In genomic region chr4:1810765-1811164, GRCh38 we compare ENCODE assay signal across 26 cellular contexts. TPM values are rescaled to one million over a fixed set of nuclear protein-coding genes. Genes with fewer than 3 reads are reported as not detected.
"Had no signal": no experiment of that assay in that cellular context is flagged by ENCODE, and none has a peak within 500 bp of the region (broad histone marks: within the 10 kb centered on the region; RNA-seq: fewer than 3 reads in every experiment).

No MANE protein-coding gene starts in this region.

- H3K4me1 ChIP-seq: colonic mucosa, esophagus muscularis mucosa, foreskin keratinocyte, gastroesophageal sphincter, lower lobe of right lung, psoas muscle, suprapubic skin, uterus had no signal

- H3K9me3 ChIP-seq: colonic mucosa, esophagus muscularis mucosa, gastroesophageal sphincter, heart left ventricle, lower lobe of right lung, ovary, psoas muscle, suprapubic skin, transverse colon, upper lobe of right lung, uterus had no signal

- H3K79me2 ChIP-seq: hepatocyte had no signal

- H3K27me3 Mint-ChIP-seq: dendritic cell treated with granulocyte-macrophage colony-stimulating factor and Interleukin-4, amounts not matched to agents 40 ng/mL and 50 ng/mL, for 4 days; naive thymus-derived CD8-positive, alpha-beta T cell; stimulated activated naive B cell treated with anti-CD40 and anti-IgM and Interleukin-4, amounts not matched to agents 10 μg/mL and 1 μg/mL and 100 μg/mL, for 72 hours; stimulated activated naive CD8-positive, alpha-beta T cell treated with anti-CD3 and anti-CD28 coated beads, Interleukin-15, amount 100 ng/mL, for 72 hours had no signal

- H3K27ac Mint-ChIP-seq: dendritic cell treated with granulocyte-macrophage colony-stimulating factor and Interleukin-4, amounts not matched to agents 40 ng/mL and 50 ng/mL, for 4 days; naive thymus-derived CD8-positive, alpha-beta T cell; nephron progenitor cell; stimulated activated naive B cell treated with anti-CD40 and anti-IgM and Interleukin-4, amounts not matched to agents 10 μg/mL and 1 μg/mL and 100 μg/mL, for 72 hours; stimulated activated naive CD8-positive, alpha-beta T cell treated with anti-CD3 and anti-CD28 coated beads, Interleukin-15, amount 100 ng/mL, for 72 hours had no signal

- H3K4me3 Mint-ChIP-seq: dendritic cell treated with granulocyte-macrophage colony-stimulating factor and Interleukin-4, amounts not matched to agents 40 ng/mL and 50 ng/mL, for 4 days; endodermal cell; naive thymus-derived CD8-positive, alpha-beta T cell; nephron progenitor cell; stimulated activated naive B cell treated with anti-CD40 and anti-IgM and Interleukin-4, amounts not matched to agents 10 μg/mL and 1 μg/mL and 100 μg/mL, for 72 hours; stimulated activated naive CD8-positive, alpha-beta T cell treated with anti-CD3 and anti-CD28 coated beads, Interleukin-15, amount 100 ng/mL, for 72 hours had no signal

- H2AFZ ChIP-seq: hepatocyte had no signal

- H3K4me1 Mint-ChIP-seq: endodermal cell; nephron progenitor cell; stimulated activated naive CD8-positive, alpha-beta T cell treated with anti-CD3 and anti-CD28 coated beads, Interleukin-15, amount 100 ng/mL, for 72 hours had no signal

- DNase-seq: colonic mucosa; effector CD8-positive, alpha-beta T cell; kidney glomerular epithelial cell; left ventricle myocardium superior; lower lobe of right lung; nephron progenitor cell; occipital lobe; ovary; posterior cingulate gyrus; psoas muscle; stimulated activated naive B cell treated with anti-CD40 and anti-IgM and Interleukin-4, amounts not matched to agents 10 μg/mL and 1 μg/mL and 100 μg/mL, for 72 hours; stimulated activated naive CD8-positive, alpha-beta T cell treated with anti-CD3 and anti-CD28 coated beads, Interleukin-15, amount 100 ng/mL, for 72 hours; upper lobe of right lung; uterus had no signal

- H3K36me3 ChIP-seq: colonic mucosa, ovary, uterus had no signal

- ATAC-seq: gastroesophageal sphincter had no signal

- H3K4me3 ChIP-seq: colonic mucosa, esophagus muscularis mucosa, gastroesophageal sphincter, heart left ventricle, hepatocyte, lower lobe of right lung, ovary, psoas muscle, suprapubic skin, transverse colon, upper lobe of right lung, uterus had no signal

- H3K27me3 ChIP-seq: colonic mucosa, foreskin keratinocyte, heart left ventricle, hepatocyte, ovary, suprapubic skin, transverse colon, upper lobe of right lung, uterus had no signal

- H3K4me2 ChIP-seq: hepatocyte had no signal

- H3K9me3 Mint-ChIP-seq: dendritic cell treated with granulocyte-macrophage colony-stimulating factor and Interleukin-4, amounts not matched to agents 40 ng/mL and 50 ng/mL, for 4 days; endodermal cell; naive thymus-derived CD8-positive, alpha-beta T cell; nephron progenitor cell; stimulated activated naive B cell treated with anti-CD40 and anti-IgM and Interleukin-4, amounts not matched to agents 10 μg/mL and 1 μg/mL and 100 μg/mL, for 72 hours; stimulated activated naive CD8-positive, alpha-beta T cell treated with anti-CD3 and anti-CD28 coated beads, Interleukin-15, amount 100 ng/mL, for 72 hours had no signal

- H3K27ac ChIP-seq: colonic mucosa, epithelial cell of prostate, esophagus muscularis mucosa, foreskin keratinocyte, gastroesophageal sphincter, heart left ventricle, hepatocyte, lower lobe of right lung, ovary, psoas muscle, suprapubic skin, transverse colon, upper lobe of right lung, uterus had no signal

RNA-seq across cellular contexts. Expression of gene FGFR3, which starts 17.7 kb away (rescaled TPM):
- total RNA-seq: myocyte; naive thymus-derived CD8-positive, alpha-beta T cell had no signal
